Comparison of ENCODE assay signal across 8 cellular contexts in genomic region chr2:38610851-38611801, GRCh38. TPM values are rescaled to one million over a fixed set of nuclear protein-coding genes. Genes with fewer than 3 reads are reported as not detected.
DNase-seq lines count a peak whose midpoint lies in the region; ATAC-seq, FAIRE-seq and TF ChIP-seq lines count a peak whose summit lies in the region.

No MANE protein-coding gene starts in this region.

- peak overlapping the region; percentile 49 for H3K4me2 ChIP-seq in HepG2 (ENCODE audit: low read depth, low read length)

- peak; percentile 72 for FAIRE-seq in HepG2 (lab: Jason Lieb, UNC)

- TF ChIP-seq CTCF in HepG2 (CRISPR knock-in tag; IDR thresholded peaks at IDR 0.05) = 0 out of 2 replicates have a peak, but pooled peaks have one; percentile 5

- intact Hi-C loops in HepG2 (cut with micrococcal nuclease; ENCODE audit: unreplicated experiment) (loop anchor here (2.0 to 5.0 kb wide), 2 partner anchors 14 to 36 kb away; no protein-coding TSS in a partner anchor), head of caudate nucleus (cut with DNase I) (no loop called here)

- in situ Hi-C loops in HepG2 (cut with HindIII; ENCODE audit: extremely low pct_ligation_motif_present, low pct_unique_long_range_greater_than_20kb) = no loop called here

- no peaks in the 10 kb centered on the region for H3K79me2 ChIP-seq in HepG2 (ENCODE audit: insufficient read depth, low read length)

- peak overlapping the region; percentile 37 for H3K9ac ChIP-seq in HepG2 (ENCODE audit: insufficient read depth, low read depth, low read length)

- TF ChIP-seq POLR2A in HepG2 (IDR thresholded peaks at IDR 0.05; ENCODE audit: insufficient read depth in 1 of 2, low read depth in 2 of 2, low read length in 2 of 2) = peak in 1 of 2 experiments; percentile 33; a peak in 1 of 4 replicates

- no peaks in the 10 kb centered on the region for H3K9me3 ChIP-seq in HepG2 (ENCODE audit: low read length)

- TF ChIP-seq RAD21 in HepG2 (CRISPR knock-in tag; IDR thresholded peaks at IDR 0.05) = no peak

- POLR2A ChIA-PET in HepG2 (lab: Yijun Ruan, JAX) = interaction anchor here (0.6 to 4.0 kb wide), 13 partner anchors 9 to 140 kb away, joined by 3 to 35 read pairs (median 5); partner anchors contain the start of genes GALM, HNRNPLL and SRSF7

- peak overlapping the region in 1 of 3 experiments; percentile 17; a peak in 1 of 6 replicates for H3K4me3 ChIP-seq in HepG2 (replicated peaks in 1 of 3; ENCODE audit: insufficient read depth in 1 of 3, low read depth in 2 of 3, low read length in 3 of 3)

- peaks cover 80% of the 10 kb centered on the region for H3K4me1 ChIP-seq in HepG2 (ENCODE audit: insufficient read depth, low read length)

- WGBS in HepG2 (ENCODE audit: low lambda C conversion rate) = 22% methylated on average over 8 of the region's 8 CpGs

- H4K20me1 ChIP-seq in HepG2 (ENCODE audit: insufficient read depth, low read length) = no peaks in the 10 kb centered on the region

- DNase-seq in NOMO-1 treated with DMSO at 0.1 percent for 48 hours (lab: John Stamatoyannopoulos, UW; ENCODE audit: unreplicated experiment) = peak; percentile 87
- peak; percentile 95 for DNase-seq in HepG2 (ENCODE audit: low spot score)
- no peak for DNase-seq in head of caudate nucleus
- DNase-seq in substantia nigra (lab: John Stamatoyannopoulos, UW) = no peak
- DNase-seq in mucosa of gallbladder (ENCODE audit: low spot score) = no peak
- DNase-seq in NCI-H1436 (lab: John Stamatoyannopoulos, UW) = no peak

- no TSS peak for BruUV-seq in HepG2 (replicated peaks; lab: Mats Ljungman, UMichigan)

- H2AFZ ChIP-seq in HepG2 (ENCODE audit: low read length) = peak overlapping the region; percentile 3

- H3K36me3 ChIP-seq in HepG2 (replicated peaks in 1 of 2; ENCODE audit: control insufficient read depth in 1 of 2, insufficient read depth in 2 of 2, low read length in 2 of 2) = no peaks in the 10 kb centered on the region

- no peaks in the 10 kb centered on the region for H3K27me3 ChIP-seq in HepG2 (ENCODE audit: control insufficient read depth in 1 of 2, insufficient read depth in 2 of 2, low read length in 2 of 2)

- H3K27ac ChIP-seq in HepG2 (ENCODE audit: extremely low read length, insufficient read depth, low read length) = peak overlapping the region; percentile 73
- H3K27ac ChIP-seq in substantia nigra (ENCODE audit: low read depth, low read length, poor library complexity, severe bottlenecking) = no peak overlapping the region

- ATAC-seq in GM18867 (IDR thresholded peaks at IDR 0.05; ENCODE audit: unreplicated experiment) = peak; percentile 65
- ATAC-seq in HG02610 (IDR thresholded peaks at IDR 0.05; ENCODE audit: unreplicated experiment) = peak; percentile 78
- ATAC-seq in HepG2 = peak; percentile 93

- peak; percentile 35 to 95; a peak in 2 of 4 replicates for TF ChIP-seq EP300 in HepG2 (IDR thresholded peaks at IDR 0.05; ENCODE audit: low read depth in 2 of 2, low read length in 2 of 2)
- TF ChIP-seq EP300 in HepG2 (CRISPR knock-in tag; IDR thresholded peaks at IDR 0.05; ENCODE audit: borderline replicate concordance) = 0 out of 2 replicates have a peak, but pooled peaks have one; percentile 30

- CTCF ChIA-PET in HepG2 (lab: Yijun Ruan, JAX; ENCODE audit: low intra/inter-chr PET ratio, low total read pairs) = no interaction called here

TF ChIP-seq in HepG2, 621 proteins besides CTCF, POLR2A, EP300 and RAD21 (continues in another document):
- TF ChIP-seq MBD4 (IDR thresholded peaks at IDR 0.05; ENCODE audit: borderline replicate concordance, low read length) (no peak), ADNP (CRISPR knock-in tag; IDR thresholded peaks at IDR 0.05) (peak; percentile 79), ESRRA (CRISPR knock-in tag; IDR thresholded peaks at IDR 0.05; ENCODE audit: low read depth) (0 out of 2 replicates have a peak, but pooled peaks have one; percentile 37), ZNF281 (CRISPR knock-in tag; IDR thresholded peaks at IDR 0.05; ENCODE audit: borderline replicate concordance) (peak; percentile 9; the same call in 1 of the 2 replicates), HDAC6 (IDR thresholded peaks at IDR 0.05; ENCODE audit: low read depth, low read length) (no peak), ZKSCAN8 (CRISPR knock-in tag; IDR thresholded peaks at IDR 0.05; ENCODE audit: borderline replicate concordance) (0 out of 2 replicates have a peak, but pooled peaks have one; percentile 50)

RNA-seq across cellular contexts. Expression of gene HNRNPLL, which starts 8.4 kb away (rescaled TPM):
- total RNA-seq in HepG2 (2016; rRNA removed; fragmentation: Illumina TruSeq; extraction: Trizol) (91.9 and 103 TPM in 2 replicates), mucosa of gallbladder (51.9 TPM)
- total RNA-seq in HepG2 (2016; cell fraction: cytosol; rRNA removed; fragmentation: Illumina TruSeq; extraction: Trizol; ENCODE audit: low read depth) = 52.7 and 54.6 TPM in 2 replicates
- 92.9 and 108 TPM in 2 replicates for total RNA-seq in HepG2 (2016; cell fraction: insoluble cytoplasmic fraction; rRNA removed; fragmentation: Illumina TruSeq; extraction: Trizol)
- total RNA-seq in HepG2 (2016; cell fraction: membrane; rRNA removed; fragmentation: Illumina TruSeq; extraction: Trizol) = 54.8 and 56.7 TPM in 2 replicates
- 147 and 151 TPM in 2 replicates for total RNA-seq in HepG2 (2016; cell fraction: nucleus; rRNA removed; fragmentation: Illumina TruSeq; extraction: Trizol)
- 34.3 and 49.4 TPM in 2 replicates for polyA plus RNA-seq in HepG2 (2011; rRNA removed)
- 17.6 and 20.9 TPM in 2 replicates for polyA plus RNA-seq in HepG2 (2011; cell fraction: cytosol; rRNA removed)
- polyA plus RNA-seq in HepG2 (2011; cell fraction: nucleus; rRNA removed) = 29.2 and 34.2 TPM in 2 replicates
- 32.8 and 45.3 TPM in 2 replicates for polyA plus RNA-seq in HepG2 (2012)
- polyA plus RNA-seq in HepG2 (2016; cell fraction: cytosol; fragmentation: Illumina TruSeq; extraction: Trizol; ENCODE audit: low read depth) = 13.0 and 17.4 TPM in 2 replicates
- polyA plus RNA-seq in HepG2 (2016; cell fraction: insoluble cytoplasmic fraction; fragmentation: Illumina TruSeq; extraction: Trizol; ENCODE audit: low read depth) = 75.8 and 78.0 TPM in 2 replicates
- 27.6 and 27.9 TPM in 2 replicates for polyA plus RNA-seq in HepG2 (2016; cell fraction: membrane; fragmentation: Illumina TruSeq; extraction: Trizol; ENCODE audit: low read depth)
- polyA plus RNA-seq in HepG2 (2016; cell fraction: nucleus; fragmentation: Illumina TruSeq; extraction: Trizol; ENCODE audit: insufficient read depth, low read depth) = 66.8 and 68.2 TPM in 2 replicates
- polyA minus RNA-seq in HepG2 (2011; rRNA and poly(A)+ RNA removed; ENCODE audit: low replicate concordance) = 14.7 and 21.6 TPM in 2 replicates
- 25.8 and 30.8 TPM in 2 replicates for polyA minus RNA-seq in HepG2 (2011; cell fraction: cytosol; rRNA and poly(A)+ RNA removed)
- 227 and 258 TPM in 2 replicates for polyA minus RNA-seq in HepG2 (2011; cell fraction: nucleus; rRNA and poly(A)+ RNA removed)

RNA-seq across cellular contexts. Expression of gene GALM, which starts 54.8 kb away (rescaled TPM):
- total RNA-seq in HepG2 (2016; rRNA removed; fragmentation: Illumina TruSeq; extraction: Trizol) (90.0 and 114 TPM in 2 replicates), mucosa of gallbladder (32.6 TPM)
- total RNA-seq in HepG2 (2016; cell fraction: cytosol; rRNA removed; fragmentation: Illumina TruSeq; extraction: Trizol; ENCODE audit: low read depth) = 23.4 and 25.3 TPM in 2 replicates
- 97.4 and 121 TPM in 2 replicates for total RNA-seq in HepG2 (2016; cell fraction: insoluble cytoplasmic fraction; rRNA removed; fragmentation: Illumina TruSeq; extraction: Trizol)
- 42.3 and 46.2 TPM in 2 replicates for total RNA-seq in HepG2 (2016; cell fraction: membrane; rRNA removed; fragmentation: Illumina TruSeq; extraction: Trizol)
- 40.2 and 41.1 TPM in 2 replicates for total RNA-seq in HepG2 (2016; cell fraction: nucleus; rRNA removed; fragmentation: Illumina TruSeq; extraction: Trizol)
- polyA plus RNA-seq in HepG2 (2011; rRNA removed) = 60.3 and 65.5 TPM in 2 replicates
- polyA plus RNA-seq in HepG2 (2011; cell fraction: cytosol; rRNA removed) = 55.9 and 67.8 TPM in 2 replicates
- polyA plus RNA-seq in HepG2 (2011; cell fraction: nucleus; rRNA removed) = 18.3 and 26.1 TPM in 2 replicates
- 53.1 and 67.0 TPM in 2 replicates for polyA plus RNA-seq in HepG2 (2012)
- polyA plus RNA-seq in HepG2 (2016; cell fraction: cytosol; fragmentation: Illumina TruSeq; extraction: Trizol; ENCODE audit: low read depth) = 17.3 and 18.5 TPM in 2 replicates
- 102 TPM in 2 replicates for polyA plus RNA-seq in HepG2 (2016; cell fraction: insoluble cytoplasmic fraction; fragmentation: Illumina TruSeq; extraction: Trizol; ENCODE audit: low read depth)
- polyA plus RNA-seq in HepG2 (2016; cell fraction: membrane; fragmentation: Illumina TruSeq; extraction: Trizol; ENCODE audit: low read depth) = 25.4 and 26.1 TPM in 2 replicates
- 43.2 and 47.8 TPM in 2 replicates for polyA plus RNA-seq in HepG2 (2016; cell fraction: nucleus; fragmentation: Illumina TruSeq; extraction: Trizol; ENCODE audit: insufficient read depth, low read depth)
- polyA minus RNA-seq in HepG2 (2011; rRNA and poly(A)+ RNA removed; ENCODE audit: low replicate concordance) = 20.6 and 67.6 TPM in 2 replicates
- polyA minus RNA-seq in HepG2 (2011; cell fraction: cytosol; rRNA and poly(A)+ RNA removed) = 37.5 and 41.1 TPM in 2 replicates
- 40.4 and 46.2 TPM in 2 replicates for polyA minus RNA-seq in HepG2 (2011; cell fraction: nucleus; rRNA and poly(A)+ RNA removed)

Comparison
In these comparisons a context has a peak if more than half of its experiments do, and no peak if none do; other contexts are left out.
1. DNase-seq: peak in NOMO-1 treated with DMSO at 0.1 percent for 48 hours (single experiment) and HepG2 (single experiment); none in head of caudate nucleus (0 of 42), substantia nigra (0 of 49), mucosa of gallbladder (single experiment) and NCI-H1436 (single experiment).
2. Peak in every context shown above with its lines, with median percentiles within 50 percentile points of each other: ATAC-seq.